Comparison of ENCODE assay signal across 31 cellular contexts in the genomic region with DNA sequence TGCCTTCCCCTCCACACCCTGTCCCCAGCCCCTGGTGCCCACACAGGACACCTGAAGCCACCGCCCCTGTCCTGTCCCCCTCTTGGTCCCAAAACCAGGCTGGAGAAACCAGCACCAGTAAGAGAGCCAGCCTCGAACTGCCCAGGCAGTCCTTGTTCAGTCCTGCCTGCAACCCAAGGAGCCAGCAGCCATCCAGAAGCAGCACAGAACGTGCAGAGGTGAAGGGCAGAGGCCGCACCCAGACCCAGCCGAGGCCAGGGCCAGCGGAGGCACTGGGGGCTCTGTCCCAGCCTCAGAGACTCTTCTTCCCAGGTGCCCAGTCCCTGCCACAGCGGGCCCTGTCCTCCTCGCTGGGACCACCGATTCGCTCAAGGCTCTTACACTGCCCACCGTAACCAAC. TPM values are rescaled to one million over a fixed set of nuclear protein-coding genes. Genes with fewer than 3 reads are reported as not detected.
"Had no signal": no experiment of that assay in that cellular context is flagged by ENCODE, and none has a peak within 500 bp of the region (broad histone marks: within the 10 kb centered on the region; RNA-seq: fewer than 3 reads in every experiment).

No MANE protein-coding gene starts in this region.

- H3K27me3 ChIP-seq: ascending aorta, body of pancreas, Peyer's patch had no signal

- H3K4me2 ChIP-seq: KMS-11 had no signal

- DNase-seq: activated B cell treated with CpG ODN at 0.5 μM for 24 hours; activated CD4-positive, alpha-beta memory T cell treated with anti-CD3 and anti-CD28 coated beads for 36 hours; activated CD4-positive, alpha-beta T cell treated with anti-CD3 and anti-CD28 coated beads for 1 hour; activated CD4-positive, alpha-beta T cell treated with anti-CD3 and anti-CD28 coated beads, Interleukin-2, amount 10 ng/mL, durations not matched to agents 24 days and 14 days; activated CD8-positive, alpha-beta memory T cell treated with anti-CD3 and anti-CD28 coated beads for 24 hours; activated effector memory CD4-positive, alpha-beta T cell treated with anti-CD3 and anti-CD28 coated beads, Interleukin-2, amount 50 U/mL, for 16 hours; activated naive CD4-positive, alpha-beta T cell treated with Interleukin-2 at 50 U/mL for 16 hours; activated naive CD8-positive, alpha-beta T cell treated with anti-CD3 and anti-CD28 coated beads, Interleukin-2, amount 50 U/mL, for 24 hours; activated T-cell treated with anti-CD3 and anti-CD28 coated beads, Interleukin-2, amount 50 U/mL, for 4 hours; amniotic stem cell; body of pancreas; central memory CD4-positive, alpha-beta T cell; NCI-H2029; NCI-H2107; NCI-H2171 treated with DMSO at 0.1 percent for 48 hours; NCI-H226; NCI-H510A; NCI-H69; NK-92 treated with Interleukin-12 subunit alpha and Interleukin-12 subunit beta, amount 100 ng/mL, for 24 hours; OCI-M1; Peyer's patch; SHP77 treated with DMSO at 0.1 percent for 48 hours; T-helper 9 cell had no signal

- H3K36me3 ChIP-seq: ascending aorta, Peyer's patch had no signal

- H3K4me1 Mint-ChIP-seq: activated B cell treated with CpG ODN at 0.5 μM for 24 hours; activated CD4-positive, alpha-beta T cell treated with anti-CD3 and anti-CD28 coated beads, Interleukin-2, amount 10 ng/mL, durations not matched to agents 24 days and 14 days; activated naive CD8-positive, alpha-beta T cell treated with anti-CD3 and anti-CD28 coated beads, Interleukin-2, amount 50 U/mL, for 24 hours had no signal

- H3K27ac Mint-ChIP-seq: activated B cell treated with CpG ODN at 0.5 μM for 24 hours; activated CD4-positive, alpha-beta memory T cell treated with anti-CD3 and anti-CD28 coated beads for 36 hours; activated CD4-positive, alpha-beta T cell treated with anti-CD3 and anti-CD28 coated beads, Interleukin-2, amount 10 ng/mL, durations not matched to agents 24 days and 14 days; activated naive CD4-positive, alpha-beta T cell treated with anti-CD3 and anti-CD28 coated beads, Interleukin-2, amount 50 U/mL, for 72 hours; activated naive CD8-positive, alpha-beta T cell treated with anti-CD3 and anti-CD28 coated beads, Interleukin-2, amount 50 U/mL, for 24 hours; T-helper 1 cell treated with Interleukin-12 subunit alpha and Interleukin-12 subunit beta and Interleukin-4 antibody, amounts not matched to agents 30 μg/mL and 1 μg/mL, for 36 hours had no signal

- H3K27me3 Mint-ChIP-seq: activated CD4-positive, alpha-beta T cell treated with anti-CD3 and anti-CD28 coated beads, Interleukin-2, amount 10 ng/mL, durations not matched to agents 24 days and 14 days had no signal

- H3K4me3 ChIP-seq: ascending aorta, body of pancreas, Peyer's patch had no signal

- H3K27ac ChIP-seq: ascending aorta, body of pancreas, KMS-11, Peyer's patch, RWPE1 had no signal

- ATAC-seq: activated naive CD4-positive, alpha-beta T cell treated with anti-CD3 and anti-CD28 coated beads, Interleukin-2, amount 50 U/mL, for 72 hours; activated naive CD8-positive, alpha-beta T cell treated with anti-CD3 and anti-CD28 coated beads, Interleukin-2, amount 50 U/mL, for 24 hours; activated T-cell treated with anti-CD3 and anti-CD28 coated beads, Interleukin-2, amount 50 U/mL, for 4 hours; body of pancreas had no signal

- H3K9ac ChIP-seq: KMS-11 had no signal

- H3K36me3 Mint-ChIP-seq: activated CD4-positive, alpha-beta memory T cell treated with anti-CD3 and anti-CD28 coated beads for 36 hours; activated naive CD4-positive, alpha-beta T cell treated with anti-CD3 and anti-CD28 coated beads, Interleukin-2, amount 50 U/mL, for 72 hours had no signal

- H3K9me3 Mint-ChIP-seq: activated B cell treated with CpG ODN at 0.5 μM for 24 hours; activated CD4-positive, alpha-beta memory T cell treated with anti-CD3 and anti-CD28 coated beads for 36 hours; activated CD4-positive, alpha-beta T cell treated with anti-CD3 and anti-CD28 coated beads, Interleukin-2, amount 10 ng/mL, durations not matched to agents 24 days and 14 days; activated naive CD4-positive, alpha-beta T cell treated with anti-CD3 and anti-CD28 coated beads, Interleukin-2, amount 50 U/mL, for 72 hours; activated naive CD8-positive, alpha-beta T cell treated with anti-CD3 and anti-CD28 coated beads, Interleukin-2, amount 50 U/mL, for 24 hours; activated T-cell treated with anti-CD3 and anti-CD28 coated beads, Interleukin-2, amount 50 U/mL, for 4 hours; T-helper 1 cell treated with Interleukin-12 subunit alpha and Interleukin-12 subunit beta and Interleukin-4 antibody, amounts not matched to agents 30 μg/mL and 1 μg/mL, for 36 hours had no signal

- H3K4me1 ChIP-seq: ascending aorta, Peyer's patch had no signal

- H3K9me3 ChIP-seq: ascending aorta, body of pancreas, Peyer's patch had no signal

- H3K4me3 Mint-ChIP-seq: activated B cell treated with CpG ODN at 0.5 μM for 24 hours; activated CD4-positive, alpha-beta memory T cell treated with anti-CD3 and anti-CD28 coated beads for 36 hours; activated CD4-positive, alpha-beta T cell treated with anti-CD3 and anti-CD28 coated beads, Interleukin-2, amount 10 ng/mL, durations not matched to agents 24 days and 14 days; activated naive CD8-positive, alpha-beta T cell treated with anti-CD3 and anti-CD28 coated beads, Interleukin-2, amount 50 U/mL, for 24 hours; activated T-cell treated with anti-CD3 and anti-CD28 coated beads, Interleukin-2, amount 50 U/mL, for 4 hours; T-helper 1 cell treated with Interleukin-12 subunit alpha and Interleukin-12 subunit beta and Interleukin-4 antibody, amounts not matched to agents 30 μg/mL and 1 μg/mL, for 36 hours had no signal

RNA-seq across cellular contexts. Expression of a gene that starts 23.3 kb away (rescaled TPM):
- total RNA-seq: activated B cell treated with CpG ODN at 0.5 μM for 24 hours; activated CD4-positive, alpha-beta memory T cell treated with anti-CD3 and anti-CD28 coated beads for 36 hours; activated CD4-positive, alpha-beta T cell treated with anti-CD3 and anti-CD28 coated beads, Interleukin-2, amount 10 ng/mL, durations not matched to agents 24 days and 14 days; activated naive CD4-positive, alpha-beta T cell treated with anti-CD3 and anti-CD28 coated beads, Interleukin-2, amount 50 U/mL, for 72 hours; activated T-cell treated with anti-CD3 and anti-CD28 coated beads, Interleukin-2, amount 50 U/mL, for 4 hours; ascending aorta; body of pancreas; bronchial epithelial cell; MCF 10A; SK-MEL-5 had no signal
